In the genomic region with DNA sequence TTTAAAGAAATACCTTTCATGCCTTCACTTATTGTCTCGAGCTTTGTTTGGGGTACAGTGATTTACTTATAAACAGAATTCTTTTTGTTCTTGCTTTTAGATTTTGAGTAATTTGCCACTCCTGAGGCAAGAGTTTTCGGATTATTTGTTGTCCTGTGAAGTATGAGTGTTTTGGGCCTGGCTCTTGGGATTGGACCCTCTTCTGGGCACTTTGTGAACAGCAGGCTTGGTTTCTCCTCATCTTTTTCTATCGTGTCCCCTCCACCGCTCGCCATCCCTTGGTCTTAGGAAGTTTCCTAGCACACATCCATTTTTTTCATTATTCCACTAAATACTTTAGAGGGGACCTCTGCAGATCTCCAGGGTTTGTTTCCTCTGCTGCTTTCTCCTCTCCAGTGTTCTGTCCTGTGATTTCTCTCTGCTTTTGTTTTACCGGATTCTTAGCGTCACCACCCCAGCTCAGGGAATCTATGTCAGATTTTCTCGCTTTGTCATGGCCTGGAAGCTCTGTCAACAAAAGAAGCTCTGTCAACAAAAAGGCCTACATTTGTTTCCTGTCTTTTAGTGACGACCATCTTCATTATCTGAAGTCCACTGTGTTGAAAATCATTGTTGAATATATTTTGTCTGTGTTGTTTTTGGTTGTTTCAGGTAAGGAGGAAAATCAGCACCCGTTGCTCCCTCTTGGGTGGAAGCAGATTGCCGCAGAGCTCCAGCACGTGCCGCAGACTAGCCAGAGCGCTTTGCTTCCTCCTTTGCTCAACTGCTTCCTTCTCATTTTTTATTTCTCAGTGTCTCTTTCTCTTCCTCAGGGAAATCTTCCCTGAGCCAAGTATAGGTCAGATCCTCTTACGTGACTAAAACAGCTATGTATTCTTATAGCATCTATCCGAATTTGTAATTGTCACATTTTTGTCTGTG, we compare ENCODE assay signal across 1 cellular context.
TF ChIP-seq lines count a peak whose summit lies in the region.

No MANE protein-coding gene starts in this region.

TF ChIP-seq in SK-N-SH, 30 proteins besides CTCF, POLR2A, EP300 and RAD21 (continued from another document):
- TF ChIP-seq RCOR1 (IDR thresholded peaks at IDR 0.05; ENCODE audit: low read length): no peak
- TF ChIP-seq CHD2 (IDR thresholded peaks at IDR 0.05; ENCODE audit: low read length, partially characterized antibody): no peak
- no peak for TF ChIP-seq POLR2AphosphoS5 (IDR thresholded peaks at IDR 0.05; ENCODE audit: low read depth, low read length)
- TF ChIP-seq SMC3 (IDR thresholded peaks at IDR 0.05; ENCODE audit: low read depth, low read length): no peak
- no peak for TF ChIP-seq TCF12 (IDR thresholded peaks at IDR 0.05)
- TF ChIP-seq, protein P1, sequence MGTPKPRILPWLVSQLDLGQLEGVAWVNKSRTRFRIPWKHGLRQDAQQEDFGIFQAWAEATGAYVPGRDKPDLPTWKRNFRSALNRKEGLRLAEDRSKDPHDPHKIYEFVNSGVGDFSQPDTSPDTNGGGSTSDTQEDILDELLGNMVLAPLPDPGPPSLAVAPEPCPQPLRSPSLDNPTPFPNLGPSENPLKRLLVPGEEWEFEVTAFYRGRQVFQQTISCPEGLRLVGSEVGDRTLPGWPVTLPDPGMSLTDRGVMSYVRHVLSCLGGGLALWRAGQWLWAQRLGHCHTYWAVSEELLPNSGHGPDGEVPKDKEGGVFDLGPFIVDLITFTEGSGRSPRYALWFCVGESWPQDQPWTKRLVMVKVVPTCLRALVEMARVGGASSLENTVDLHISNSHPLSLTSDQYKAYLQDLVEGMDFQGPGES (IDR thresholded peaks at IDR 0.05; ENCODE audit: low read depth, low read length): no peak
- no peak for TF ChIP-seq EZH2phosphoT487 (IDR thresholded peaks at IDR 0.05; ENCODE audit: borderline replicate concordance, low read depth)
- no peak for TF ChIP-seq FOSL2 (IDR thresholded peaks at IDR 0.05; ENCODE audit: borderline replicate concordance, low read depth)
